ENCODE assay signal across 1 cellular context in the genomic region with DNA sequence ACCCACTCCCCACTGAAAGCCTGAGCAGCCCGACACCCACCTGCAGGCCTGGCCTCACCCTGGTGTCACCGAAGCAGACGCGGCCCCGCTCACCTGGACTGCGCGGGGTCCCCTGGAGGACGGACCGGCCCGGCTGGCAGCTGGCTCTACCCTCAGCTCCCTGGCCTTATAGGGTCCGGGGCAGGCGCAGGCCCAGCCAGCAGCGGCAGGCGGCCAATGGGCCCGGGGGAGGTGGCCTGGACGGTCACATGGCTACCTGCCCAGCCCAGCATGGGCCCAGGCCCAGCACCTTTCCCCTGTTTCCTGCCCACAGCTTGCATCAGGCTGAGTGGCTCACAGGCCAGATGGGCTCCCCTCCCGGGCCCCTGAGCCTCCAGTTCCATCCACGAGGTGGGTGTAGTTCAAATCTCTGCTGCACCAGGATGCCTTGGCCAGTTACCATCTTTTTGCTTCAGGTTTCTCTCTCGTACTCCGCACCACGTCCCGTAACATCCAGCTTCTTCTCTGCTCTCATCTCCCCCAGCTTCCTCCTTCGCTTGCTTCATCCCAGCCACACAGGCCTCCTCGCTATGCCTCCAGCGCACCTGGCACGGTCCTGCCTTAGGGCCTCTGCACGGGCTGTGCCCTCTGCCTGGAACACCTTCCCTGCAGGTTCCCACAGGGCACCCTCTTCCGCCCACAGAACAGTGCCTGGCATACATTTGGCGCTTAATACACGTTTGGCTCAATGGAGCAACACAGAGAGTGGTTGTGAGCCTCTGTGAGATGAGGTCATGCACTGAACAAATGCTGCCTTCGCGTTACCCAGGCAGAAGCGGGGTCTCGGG.
TF ChIP-seq lines count a peak whose summit lies in the region.

A gene with protein sequence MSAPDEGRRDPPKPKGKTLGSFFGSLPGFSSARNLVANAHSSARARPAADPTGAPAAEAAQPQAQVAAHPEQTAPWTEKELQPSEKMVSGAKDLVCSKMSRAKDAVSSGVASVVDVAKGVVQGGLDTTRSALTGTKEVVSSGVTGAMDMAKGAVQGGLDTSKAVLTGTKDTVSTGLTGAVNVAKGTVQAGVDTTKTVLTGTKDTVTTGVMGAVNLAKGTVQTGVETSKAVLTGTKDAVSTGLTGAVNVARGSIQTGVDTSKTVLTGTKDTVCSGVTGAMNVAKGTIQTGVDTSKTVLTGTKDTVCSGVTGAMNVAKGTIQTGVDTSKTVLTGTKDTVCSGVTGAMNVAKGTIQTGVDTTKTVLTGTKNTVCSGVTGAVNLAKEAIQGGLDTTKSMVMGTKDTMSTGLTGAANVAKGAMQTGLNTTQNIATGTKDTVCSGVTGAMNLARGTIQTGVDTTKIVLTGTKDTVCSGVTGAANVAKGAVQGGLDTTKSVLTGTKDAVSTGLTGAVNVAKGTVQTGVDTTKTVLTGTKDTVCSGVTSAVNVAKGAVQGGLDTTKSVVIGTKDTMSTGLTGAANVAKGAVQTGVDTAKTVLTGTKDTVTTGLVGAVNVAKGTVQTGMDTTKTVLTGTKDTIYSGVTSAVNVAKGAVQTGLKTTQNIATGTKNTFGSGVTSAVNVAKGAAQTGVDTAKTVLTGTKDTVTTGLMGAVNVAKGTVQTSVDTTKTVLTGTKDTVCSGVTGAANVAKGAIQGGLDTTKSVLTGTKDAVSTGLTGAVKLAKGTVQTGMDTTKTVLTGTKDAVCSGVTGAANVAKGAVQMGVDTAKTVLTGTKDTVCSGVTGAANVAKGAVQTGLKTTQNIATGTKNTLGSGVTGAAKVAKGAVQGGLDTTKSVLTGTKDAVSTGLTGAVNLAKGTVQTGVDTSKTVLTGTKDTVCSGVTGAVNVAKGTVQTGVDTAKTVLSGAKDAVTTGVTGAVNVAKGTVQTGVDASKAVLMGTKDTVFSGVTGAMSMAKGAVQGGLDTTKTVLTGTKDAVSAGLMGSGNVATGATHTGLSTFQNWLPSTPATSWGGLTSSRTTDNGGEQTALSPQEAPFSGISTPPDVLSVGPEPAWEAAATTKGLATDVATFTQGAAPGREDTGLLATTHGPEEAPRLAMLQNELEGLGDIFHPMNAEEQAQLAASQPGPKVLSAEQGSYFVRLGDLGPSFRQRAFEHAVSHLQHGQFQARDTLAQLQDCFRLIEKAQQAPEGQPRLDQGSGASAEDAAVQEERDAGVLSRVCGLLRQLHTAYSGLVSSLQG (N-terminal part only) (minus strand): TSS at position 142 of the 827 bp plus-strand sequence. CDS start 214 bp downstream, outside the sequence.

TF ChIP-seq in IMR-90, 13 proteins besides CTCF, POLR2A, EP300 and RAD21:
- TF ChIP-seq, protein P1, sequence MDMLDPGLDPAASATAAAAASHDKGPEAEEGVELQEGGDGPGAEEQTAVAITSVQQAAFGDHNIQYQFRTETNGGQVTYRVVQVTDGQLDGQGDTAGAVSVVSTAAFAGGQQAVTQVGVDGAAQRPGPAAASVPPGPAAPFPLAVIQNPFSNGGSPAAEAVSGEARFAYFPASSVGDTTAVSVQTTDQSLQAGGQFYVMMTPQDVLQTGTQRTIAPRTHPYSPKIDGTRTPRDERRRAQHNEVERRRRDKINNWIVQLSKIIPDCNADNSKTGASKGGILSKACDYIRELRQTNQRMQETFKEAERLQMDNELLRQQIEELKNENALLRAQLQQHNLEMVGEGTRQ (IDR thresholded peaks at IDR 0.05; ENCODE audit: low read depth, low read length), result peak; percentile 27; the same call in 1 of the 2 replicates
- no peak for TF ChIP-seq RFX5 (IDR thresholded peaks at IDR 0.05; ENCODE audit: low read depth, low read length)
